ENCODE assay signal across 34 cellular contexts in the genomic region with DNA sequence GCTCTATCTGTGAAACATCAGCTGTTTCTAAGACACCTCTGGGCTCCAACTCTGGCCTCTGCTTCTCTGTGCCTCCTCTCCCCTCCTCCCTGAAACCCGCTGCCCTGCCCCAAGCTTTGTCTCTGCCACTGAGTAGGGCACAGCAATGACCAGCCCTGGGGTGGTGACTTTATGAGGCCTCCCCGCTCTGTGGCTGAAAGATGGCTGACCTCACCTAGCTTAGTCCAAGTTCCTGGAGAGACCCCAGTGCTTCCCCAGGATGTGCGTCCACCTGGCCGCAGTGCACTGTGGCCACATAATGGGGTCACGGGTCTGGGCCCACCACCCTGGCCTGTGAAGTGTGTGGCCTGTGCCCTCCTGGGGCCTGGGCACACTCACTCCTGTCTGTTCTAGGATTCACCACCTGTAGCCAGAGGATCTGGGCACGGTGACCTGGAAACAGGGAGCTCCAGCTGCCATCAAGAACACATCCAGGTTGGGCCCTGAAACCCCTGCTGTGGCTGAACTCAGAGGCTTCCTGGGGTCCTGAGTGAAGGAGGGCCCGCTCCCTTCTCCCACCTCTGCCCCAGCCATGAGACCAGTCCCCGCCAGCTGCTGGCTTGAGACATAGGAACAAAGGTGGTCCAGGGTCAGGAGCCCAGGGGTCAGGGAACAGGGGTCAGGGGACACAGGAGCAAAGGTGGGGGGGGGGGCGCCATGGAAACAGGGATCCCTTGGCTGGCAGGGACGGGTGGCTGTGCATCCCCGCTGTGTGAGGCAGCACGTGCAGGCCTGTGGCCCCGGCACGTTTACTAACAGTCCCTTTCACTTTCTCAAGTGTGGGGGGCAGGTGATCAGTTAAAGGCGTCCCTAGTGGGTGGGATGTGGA. TPM values are rescaled to one million over a fixed set of nuclear protein-coding genes. Genes with fewer than 3 reads are reported as not detected.
A peak's percentile ranks its signal among the peaks of the same experiment; 100 is the strongest.
DNase-seq lines count a peak whose midpoint lies in the region; ATAC-seq, FAIRE-seq and TF ChIP-seq lines count a peak whose summit lies in the region.
"Had no signal": no experiment of that assay in that cellular context is flagged by ENCODE, and none has a peak within 500 bp of the region (broad histone marks: within the 10 kb centered on the region; RNA-seq: fewer than 3 reads in every experiment).

No MANE protein-coding gene starts in this region.

- H3K9ac ChIP-seq in kidney (ENCODE audit: low read length in 2 of 2): no peak overlapping the region

- H3K9me3 ChIP-seq in right cardiac atrium (ENCODE audit: control insufficient read depth, low read length) (no peaks in the 10 kb centered on the region), kidney (ENCODE audit: control insufficient read depth in 1 of 2, low read length in 2 of 2) (no peaks in the 10 kb centered on the region)
- H3K9me3 ChIP-seq: BE2C, SJSA1 had no signal

- DNase-seq in left ventricle myocardium superior: peak; percentile 13
- DNase-seq in right cardiac atrium: no peak
- peak; percentile 46 for DNase-seq in kidney
- peak; percentile 74 for DNase-seq in posterior vena cava (ENCODE audit: low spot score)
- no peak for DNase-seq in dorsolateral prefrontal cortex
- DNase-seq in SIG-M5 (lab: John Stamatoyannopoulos, UW): no peak
- DNase-seq in NCI-H2227 (lab: John Stamatoyannopoulos, UW; ENCODE audit: unreplicated experiment): no peak
- DNase-seq: 8988T; ACHN; CD8-positive, alpha-beta memory T cell; DMS 273 treated with DMSO at 0.1 percent for 48 hours; DMS79; EL; GDM1; GOT3; HCEC 1CT; Kasumi-1; NCI-H1092 treated with DMSO at 0.1 percent for 48 hours; NCI-H1436; NCI-H187; NCI-H2081 treated with DMSO at 0.1 percent for 48 hours; NCI-H2171; NCI-H524; NCI-H774; PC-3 had no signal

- H3K27ac ChIP-seq in right cardiac atrium (ENCODE audit: low read length): no peak overlapping the region
- H3K27ac ChIP-seq in kidney (ENCODE audit: low read depth in 2 of 2, low read length in 2 of 2): no peak overlapping the region
- no peak overlapping the region for H3K27ac ChIP-seq in dorsolateral prefrontal cortex
- H3K27ac ChIP-seq: HL-60, SJSA1 had no signal

- H3K4me1 ChIP-seq in right cardiac atrium (ENCODE audit: control insufficient read depth, insufficient read depth, low read length): no peaks in the 10 kb centered on the region
- no peaks in the 10 kb centered on the region for H3K4me1 ChIP-seq in kidney (ENCODE audit: control insufficient read depth in 1 of 2, insufficient read depth in 1 of 2, low read depth in 1 of 2, low read length in 2 of 2)
- H3K4me1 ChIP-seq: BE2C had no signal

- ATAC-seq in left ventricle myocardium superior: no peak
- no peak for ATAC-seq in right cardiac atrium
- ATAC-seq in GM18519 (IDR thresholded peaks at IDR 0.05; ENCODE audit: low FRiP score, unreplicated experiment): no peak
- ATAC-seq: GM12878, K562, Right ventricle myocardium inferior had no signal

- FAIRE-seq in kidney (lab: Jason Lieb, UNC): no peak
- FAIRE-seq: GM12878, K562 had no signal

- no peak for TF ChIP-seq CTCF in kidney (IDR thresholded peaks at IDR 0.05; ENCODE audit: borderline replicate concordance, extremely low read depth, insufficient read depth)
- TF ChIP-seq CTCF in dorsolateral prefrontal cortex (IDR thresholded peaks at IDR 0.05 in 54 of 56, conservative IDR thresholded peaks at IDR 0.05 in 2 of 56; ENCODE audit: low read depth in 1 of 56, partially characterized antibody in 56 of 56): no peak

- H3K4me3 ChIP-seq in right cardiac atrium (ENCODE audit: low read length) (no peak overlapping the region), kidney (ENCODE audit: low read length in 2 of 2) (no peak overlapping the region), dorsolateral prefrontal cortex (no peak overlapping the region)
- H3K4me3 ChIP-seq: GM12878, K562, SJSA1 had no signal

- H3K36me3 ChIP-seq in kidney (ENCODE audit: control insufficient read depth in 1 of 2, insufficient read depth in 2 of 2, low read length in 2 of 2): no peaks in the 10 kb centered on the region
- H3K36me3 ChIP-seq: BE2C, SJSA1 had no signal

- 78% methylated on average over 15 of the region's 15 CpGs for WGBS in right cardiac atrium

- intact Hi-C loops in left ventricle myocardium superior (cut with micrococcal nuclease) (no loop called here), right cardiac atrium (cut with DNase I) (no loop called here), kidney (cut with DNase I) (no loop called here), posterior vena cava (cut with DNase I) (no loop called here), dorsolateral prefrontal cortex (cut with DNase I) (no loop called here)

- H3K27me3 ChIP-seq in right cardiac atrium (ENCODE audit: control insufficient read depth, insufficient read depth) (no peaks in the 10 kb centered on the region), dorsolateral prefrontal cortex (no peaks in the 10 kb centered on the region)

RNA-seq across cellular contexts. Expression of a gene that starts 29.3 kb away (rescaled TPM):
- total RNA-seq in left ventricle myocardium superior (not detected), right cardiac atrium (not detected), kidney (4.6 TPM), posterior vena cava (not detected), dorsolateral prefrontal cortex (10 to 100 TPM in 5 of 120 experiments, 1 to 10 TPM in 112, under 1 TPM in 1, not detected in 2; 0.83 to 16.8 (median 4.5) TPM)
- polyA plus RNA-seq in right cardiac atrium (not detected), kidney (ENCODE audit: insufficient read depth, low read depth, low replicate concordance) (1.5 TPM)
- total RNA-seq: CD8-positive, alpha-beta memory T cell; GM12878; K562; M059J; PC-3; Right ventricle myocardium inferior; SJSA1 had no signal
- polyA plus RNA-seq: CD14-positive monocyte; CD8-positive, alpha-beta memory T cell; GM12878; K562 had no signal

RNA-seq across cellular contexts. Expression of a gene that starts 33.6 kb away (rescaled TPM):
- total RNA-seq in left ventricle myocardium superior (204 TPM), right cardiac atrium (100 to 1,000 TPM; 172 to 220 (median 185) TPM), kidney (119 TPM), posterior vena cava (100 to 1,000 TPM in 1 of 2 donors, 10 to 100 TPM in 1; 93.3 to 127 TPM), dorsolateral prefrontal cortex (100 to 1,000 TPM; 143 to 327 (median 229) TPM)
- polyA plus RNA-seq in right cardiac atrium (618 TPM), kidney (ENCODE audit: insufficient read depth, low read depth, low replicate concordance) (310 TPM)

Comparison
In these comparisons a context has a peak if more than half of its experiments do, and no peak if none do; other contexts are left out.
1. DNase-seq: peak in left ventricle myocardium superior (single experiment), kidney (single experiment) and posterior vena cava (single experiment); none in right cardiac atrium (0 of 3), dorsolateral prefrontal cortex (0 of 10), SIG-M5 (single experiment) and NCI-H2227 (single experiment).